Comparison of ENCODE assay signal across 18 cellular contexts in the genomic region with DNA sequence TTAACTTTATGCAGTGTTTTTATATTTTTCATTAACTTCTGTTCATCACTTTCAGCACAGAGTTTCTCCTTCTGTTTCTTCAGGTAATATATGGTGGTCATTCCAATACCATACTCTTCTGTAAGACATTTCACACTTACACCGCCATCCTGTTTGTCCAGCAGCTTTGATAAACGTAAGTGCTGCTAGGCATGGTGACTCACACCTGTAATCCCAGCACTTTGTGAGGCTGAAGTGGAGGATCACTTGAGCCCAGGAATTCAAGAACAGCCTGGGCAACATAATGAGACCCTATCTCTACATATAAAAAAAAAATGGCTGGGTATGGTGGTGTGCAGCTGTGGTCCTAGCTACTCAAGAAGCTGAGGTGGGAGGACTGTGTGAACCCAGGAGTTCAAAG.
"Had no signal": no experiment of that assay in that cellular context is flagged by ENCODE, and none has a peak within 500 bp of the region (broad histone marks: within the 10 kb centered on the region; RNA-seq: fewer than 3 reads in every experiment).

No MANE protein-coding gene starts in this region.

- H3K4me3 ChIP-seq: left ventricle myocardium inferior, right atrium auricular region, suprapubic skin, transverse colon had no signal

- H3K27ac ChIP-seq: left ventricle myocardium inferior, right atrium auricular region, suprapubic skin, transverse colon had no signal

- FAIRE-seq: kidney had no signal

- H3K9me3 ChIP-seq: left ventricle myocardium inferior, right atrium auricular region, suprapubic skin, transverse colon had no signal

- H3K27me3 ChIP-seq: right atrium auricular region, suprapubic skin, transverse colon had no signal

- DNase-seq: activated B cell treated with CpG ODN at 0.5 μM for 24 hours; activated CD4-positive, alpha-beta T cell treated with anti-CD3 and anti-CD28 coated beads for 4 hours; activated CD8-positive, alpha-beta T cell treated with anti-CD3 and anti-CD28 coated beads for 36 hours; activated naive CD4-positive, alpha-beta T cell treated with anti-CD3 and anti-CD28 coated beads, Interleukin-2, amount 10 ng/mL, durations not matched to agents 7 days and 5 days; activated naive CD8-positive, alpha-beta T cell treated with anti-CD3 and anti-CD28 coated beads, Interleukin-2, amount 50 U/mL, for 24 hours; activated T-cell treated with anti-CD3 and anti-CD28 coated beads, Interleukin-2, amount 50 U/mL, for 24 hours; aorta; dermis blood vessel endothelial cell; effector memory CD8-positive, alpha-beta T cell; foreskin melanocyte; hypothalamus; kidney; left ventricle myocardium inferior; naive B cell; stimulated activated naive CD8-positive, alpha-beta T cell treated with anti-CD3 and anti-CD28 coated beads, Interleukin-15, amount 100 ng/mL, for 72 hours; transverse colon had no signal
